In the genomic region with DNA sequence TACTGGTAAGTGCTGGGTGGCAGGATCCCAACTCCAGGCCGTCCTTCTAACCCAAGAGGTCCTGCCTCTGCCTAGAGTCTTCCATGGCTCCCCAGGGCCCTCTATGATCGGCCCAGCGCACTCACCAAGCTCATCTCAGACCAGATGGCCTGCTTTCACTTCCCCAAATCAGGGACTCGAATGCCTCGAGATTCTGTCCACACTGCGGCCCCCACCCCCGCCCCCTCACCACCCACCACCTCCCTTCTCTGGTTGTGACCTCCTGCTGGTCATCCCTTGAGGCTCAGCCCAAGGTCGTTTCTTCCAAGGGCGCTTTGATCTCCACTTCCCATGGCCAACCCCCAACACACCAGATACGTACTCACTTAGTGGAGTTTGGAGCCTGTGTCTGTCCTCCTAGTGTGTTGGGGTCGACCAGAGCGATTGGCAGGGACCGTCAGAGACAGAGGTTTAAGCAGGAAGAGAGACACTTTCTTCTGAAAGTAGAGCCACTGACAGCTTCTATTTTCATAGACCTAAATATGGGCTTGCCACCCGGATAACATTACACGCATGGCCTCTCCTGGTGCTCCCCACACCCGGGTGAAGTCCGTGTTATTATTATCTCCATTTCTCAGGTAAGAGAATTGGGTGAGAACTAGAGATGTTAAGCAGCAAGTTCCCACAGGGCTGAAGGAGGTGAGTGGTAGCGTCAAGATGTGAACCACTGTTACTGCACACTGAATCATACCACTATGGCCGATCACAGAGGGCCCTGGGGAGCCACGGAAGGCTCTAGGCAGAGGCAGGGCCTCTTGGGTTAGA, we compare ENCODE assay signal across 10 cellular contexts. TPM values are rescaled to one million over a fixed set of nuclear protein-coding genes. Genes with fewer than 3 reads are reported as not detected.
A peak's percentile ranks its signal among the peaks of the same experiment; 100 is the strongest.
DNase-seq lines count a peak whose midpoint lies in the region; ATAC-seq lines count a peak whose summit lies in the region.
"Had no signal": no experiment of that assay in that cellular context is flagged by ENCODE, and none has a peak within 500 bp of the region (broad histone marks: within the 10 kb centered on the region; RNA-seq: fewer than 3 reads in every experiment).

Gene FCER2 (minus strand): TSS at position 478 of the 804 bp plus-strand sequence. CDS start 2,371 bp downstream, outside the sequence.

- no peak within 1 kb of the TSS for H3K4me3 Mint-ChIP-seq in activated CD4-positive, alpha-beta T cell treated with anti-CD3 and anti-CD28 coated beads, Interleukin-2, amount 10 ng/mL, durations not matched to agents 7 days and 5 days
- H3K4me3 Mint-ChIP-seq in IgD-negative memory B cell, result peak within 1 kb of the TSS; percentile 82 to 97 (median 92)
- H3K4me3 Mint-ChIP-seq in stimulated activated naive B cell treated with anti-CD40 and anti-IgM and Interleukin-4, amounts not matched to agents 10 μg/mL and 1 μg/mL and 100 μg/mL, for 72 hours, result no peak within 1 kb of the TSS
- no peak within 1 kb of the TSS for H3K4me3 Mint-ChIP-seq in activated CD8-positive, alpha-beta memory T cell treated with anti-CD3 and anti-CD28 coated beads, Interleukin-2, amount 10 ng/mL, durations not matched to agents 7 days and 5 days

- no peaks in the 10 kb centered on the region for H3K36me3 Mint-ChIP-seq in activated CD4-positive, alpha-beta T cell treated with anti-CD3 and anti-CD28 coated beads, Interleukin-2, amount 10 ng/mL, durations not matched to agents 7 days and 5 days (ENCODE audit: low read depth)
- no peaks in the 10 kb centered on the region for H3K36me3 Mint-ChIP-seq in IgD-negative memory B cell
- H3K36me3 Mint-ChIP-seq in stimulated activated naive B cell treated with anti-CD40 and anti-IgM and Interleukin-4, amounts not matched to agents 10 μg/mL and 1 μg/mL and 100 μg/mL, for 72 hours, result peaks cover 62 to 78% of the 10 kb centered on the region in 2 donors
- H3K36me3 Mint-ChIP-seq in activated CD8-positive, alpha-beta memory T cell treated with anti-CD3 and anti-CD28 coated beads, Interleukin-2, amount 10 ng/mL, durations not matched to agents 7 days and 5 days, result no peaks in the 10 kb centered on the region

- peaks cover 12% of the 10 kb centered on the region for H3K27me3 Mint-ChIP-seq in activated CD4-positive, alpha-beta T cell treated with anti-CD3 and anti-CD28 coated beads, Interleukin-2, amount 10 ng/mL, durations not matched to agents 7 days and 5 days
- peaks cover 4% of the 10 kb centered on the region for H3K27me3 Mint-ChIP-seq in IgD-negative memory B cell
- H3K27me3 Mint-ChIP-seq in stimulated activated naive B cell treated with anti-CD40 and anti-IgM and Interleukin-4, amounts not matched to agents 10 μg/mL and 1 μg/mL and 100 μg/mL, for 72 hours, result no peaks in the 10 kb centered on the region
- H3K27me3 Mint-ChIP-seq in activated CD8-positive, alpha-beta memory T cell treated with anti-CD3 and anti-CD28 coated beads, Interleukin-2, amount 10 ng/mL, durations not matched to agents 7 days and 5 days, result peaks cover 28% of the 10 kb centered on the region

- POLR2A ChIA-PET in activated CD4-positive, alpha-beta T cell treated with anti-CD3 and anti-CD28 coated beads, Interleukin-2, amount 10 ng/mL, durations not matched to agents 7 days and 5 days (lab: Charles Lee), result interaction anchor here (0.6 kb wide), 1 partner anchor 812 kb away, joined by 9 read pairs; the partner anchor contains the start of gene ZNF414

- ATAC-seq in GM21825 (IDR thresholded peaks at IDR 0.05; ENCODE audit: unreplicated experiment), result peak; percentile 37
- ATAC-seq in stimulated activated naive B cell treated with anti-CD40 and anti-IgM and Interleukin-4, amounts not matched to agents 10 μg/mL and 1 μg/mL and 100 μg/mL, for 72 hours (replicated peaks), result peak; percentile 64 to 72
- ATAC-seq in activated CD8-positive, alpha-beta memory T cell treated with anti-CD3 and anti-CD28 coated beads, Interleukin-2, amount 10 ng/mL, durations not matched to agents 7 days and 5 days, result no peak

- peak within 1 kb of the TSS; percentile 51 for H3K27ac Mint-ChIP-seq in activated CD4-positive, alpha-beta T cell treated with anti-CD3 and anti-CD28 coated beads, Interleukin-2, amount 10 ng/mL, durations not matched to agents 7 days and 5 days
- H3K27ac Mint-ChIP-seq in IgD-negative memory B cell, result peak within 1 kb of the TSS; percentile 98 to 100 (median 99)
- H3K27ac Mint-ChIP-seq in stimulated activated naive B cell treated with anti-CD40 and anti-IgM and Interleukin-4, amounts not matched to agents 10 μg/mL and 1 μg/mL and 100 μg/mL, for 72 hours, result peak within 1 kb of the TSS; percentile 99
- H3K27ac Mint-ChIP-seq in activated CD8-positive, alpha-beta memory T cell treated with anti-CD3 and anti-CD28 coated beads, Interleukin-2, amount 10 ng/mL, durations not matched to agents 7 days and 5 days, result no peak within 1 kb of the TSS

- DNase-seq in activated CD4-positive, alpha-beta T cell treated with anti-CD3 and anti-CD28 coated beads, Interleukin-2, amount 10 ng/mL, durations not matched to agents 7 days and 5 days, result no peak
- DNase-seq in activated CD4-positive, alpha-beta T cell treated with anti-CD3 and anti-CD28 coated beads for 48 hours, result no peak
- DNase-seq in stimulated activated naive B cell treated with anti-CD40 and anti-IgM and Interleukin-4, amounts not matched to agents 10 μg/mL and 1 μg/mL and 100 μg/mL, for 72 hours, result peak; percentile 86
- DNase-seq in NCI-H1092 treated with DMSO at 0.1 percent for 48 hours (lab: John Stamatoyannopoulos, UW), result no peak
- DNase-seq in activated CD8-positive, alpha-beta memory T cell treated with anti-CD3 and anti-CD28 coated beads, Interleukin-2, amount 10 ng/mL, durations not matched to agents 7 days and 5 days, result no peak
- no peak for DNase-seq in mucosa of gallbladder (ENCODE audit: low spot score)
- DNase-seq: NK-92 treated with Interleukin-12 subunit alpha and Interleukin-12 subunit beta, amount 100 ng/mL, for 24 hours had no signal

- peaks cover 28% of the 10 kb centered on the region for H3K4me1 Mint-ChIP-seq in activated CD4-positive, alpha-beta T cell treated with anti-CD3 and anti-CD28 coated beads, Interleukin-2, amount 10 ng/mL, durations not matched to agents 7 days and 5 days
- peaks cover 44 to 64% (median 64%) of the 10 kb centered on the region in 3 donors for H3K4me1 Mint-ChIP-seq in IgD-negative memory B cell
- peaks cover 61 to 99% of the 10 kb centered on the region in 2 donors for H3K4me1 Mint-ChIP-seq in stimulated activated naive B cell treated with anti-CD40 and anti-IgM and Interleukin-4, amounts not matched to agents 10 μg/mL and 1 μg/mL and 100 μg/mL, for 72 hours
- peaks cover 24% of the 10 kb centered on the region for H3K4me1 Mint-ChIP-seq in activated CD8-positive, alpha-beta memory T cell treated with anti-CD3 and anti-CD28 coated beads, Interleukin-2, amount 10 ng/mL, durations not matched to agents 7 days and 5 days

- no peaks in the 10 kb centered on the region for H3K9me3 Mint-ChIP-seq in activated CD4-positive, alpha-beta T cell treated with anti-CD3 and anti-CD28 coated beads, Interleukin-2, amount 10 ng/mL, durations not matched to agents 7 days and 5 days
- H3K9me3 Mint-ChIP-seq in IgD-negative memory B cell, result no peaks in the 10 kb centered on the region
- peaks cover 7% of the 10 kb centered on the region in 2 donors for H3K9me3 Mint-ChIP-seq in stimulated activated naive B cell treated with anti-CD40 and anti-IgM and Interleukin-4, amounts not matched to agents 10 μg/mL and 1 μg/mL and 100 μg/mL, for 72 hours
- no peaks in the 10 kb centered on the region for H3K9me3 Mint-ChIP-seq in activated CD8-positive, alpha-beta memory T cell treated with anti-CD3 and anti-CD28 coated beads, Interleukin-2, amount 10 ng/mL, durations not matched to agents 7 days and 5 days (ENCODE audit: low read depth)

- CTCF ChIA-PET in activated CD4-positive, alpha-beta T cell treated with anti-CD3 and anti-CD28 coated beads, Interleukin-2, amount 10 ng/mL, durations not matched to agents 7 days and 5 days (lab: Charles Lee), result interaction anchor here (0.6 to 1.9 kb wide), 3 partner anchors 16 to 108 kb away, joined by 3 to 7 read pairs (median 3); partner anchors contain the start of gene TRAPPC5
- CTCF ChIA-PET in activated CD8-positive, alpha-beta memory T cell treated with anti-CD3 and anti-CD28 coated beads, Interleukin-2, amount 10 ng/mL, durations not matched to agents 7 days and 5 days (lab: Charles Lee), result interaction anchor here (0.9 kb wide), 1 partner anchor 21 kb away, joined by 3 read pairs; the partner anchor contains the start of gene TRAPPC5

RNA-seq across cellular contexts. Expression of gene FCER2, which starts in this region (rescaled TPM):
- under 1 TPM; 0.23 to 0.30 TPM for total RNA-seq in activated CD4-positive, alpha-beta T cell treated with anti-CD3 and anti-CD28 coated beads, Interleukin-2, amount 10 ng/mL, durations not matched to agents 7 days and 5 days
- 197 TPM for polyA plus RNA-seq in IgD-negative memory B cell
- total RNA-seq in activated CD8-positive, alpha-beta memory T cell treated with anti-CD3 and anti-CD28 coated beads, Interleukin-2, amount 10 ng/mL, durations not matched to agents 7 days and 5 days, result under 1 TPM in 1 of 2 experiments, not detected in 1; 0.23 TPM
- 0.86 TPM for total RNA-seq in mucosa of gallbladder
- total RNA-seq: A673 had no signal

Comparison
In these comparisons a context has a peak if more than half of its experiments do, and no peak if none do; other contexts are left out.
1. H3K4me3 Mint-ChIP-seq: peak in IgD-negative memory B cell (4 of 4); none in activated CD4-positive, alpha-beta T cell treated with anti-CD3 and anti-CD28 coated beads, Interleukin-2, amount 10 ng/mL, durations not matched to agents 7 days and 5 days (single experiment), stimulated activated naive B cell treated with anti-CD40 and anti-IgM and Interleukin-4, amounts not matched to agents 10 μg/mL and 1 μg/mL and 100 μg/mL, for 72 hours (0 of 2) and activated CD8-positive, alpha-beta memory T cell treated with anti-CD3 and anti-CD28 coated beads, Interleukin-2, amount 10 ng/mL, durations not matched to agents 7 days and 5 days (single experiment).